Comparison of ENCODE assay signal across 11 cellular contexts in the genomic region with DNA sequence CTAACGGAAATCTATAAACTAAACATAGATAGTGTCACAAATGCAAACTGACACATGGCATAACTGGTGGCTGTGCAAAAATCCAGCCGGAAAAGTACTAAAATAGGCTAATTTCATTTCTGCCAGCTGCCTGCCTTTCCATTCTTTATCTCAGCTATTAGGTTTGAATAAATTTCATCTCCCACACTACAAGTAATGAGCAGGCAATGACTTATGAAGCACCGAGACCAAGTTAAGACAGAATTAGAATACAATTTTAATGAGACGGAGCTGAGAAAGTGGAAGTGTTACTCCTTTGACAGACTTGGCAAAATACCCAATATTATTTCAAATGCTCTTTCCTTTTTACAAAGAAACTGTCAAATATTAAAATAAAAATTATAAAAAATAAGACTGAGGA.
A peak's percentile ranks its signal among the peaks of the same experiment; 100 is the strongest.
DNase-seq lines count a peak whose midpoint lies in the region; ATAC-seq, FAIRE-seq and TF ChIP-seq lines count a peak whose summit lies in the region.
"Had no signal": no experiment of that assay in that cellular context is flagged by ENCODE, and none has a peak within 500 bp of the region (broad histone marks: within the 10 kb centered on the region; RNA-seq: fewer than 3 reads in every experiment).

No MANE protein-coding gene starts in this region.

- no peaks in the 10 kb centered on the region for H3K9me2 ChIP-seq in SU-DHL-6 (replicated peaks; ENCODE audit: insufficient read depth, low read length)
- no peaks in the 10 kb centered on the region for H3K9me2 ChIP-seq in MM.1S (replicated peaks; ENCODE audit: insufficient read depth, low read length)

- H3K4me3 ChIP-seq in SU-DHL-6 (ENCODE audit: insufficient read depth, low read length, poor library complexity, severe bottlenecking) (peak overlapping the region; percentile 35), HepG2 (replicated peaks in 1 of 3; ENCODE audit: insufficient read depth in 1 of 3, low read depth in 2 of 3, low read length in 3 of 3) (no peak overlapping the region), MM.1S (ENCODE audit: low read length) (no peak overlapping the region)
- H3K4me3 ChIP-seq: tibial artery had no signal

- peaks cover 6% of the 10 kb centered on the region; the same call in 1 of the 2 replicates for H3K79me2 ChIP-seq in SU-DHL-6 (ENCODE audit: insufficient read depth, low read length)
- no peaks in the 10 kb centered on the region for H3K79me2 ChIP-seq in HepG2 (ENCODE audit: insufficient read depth, low read length)
- H3K79me2 ChIP-seq in MM.1S (ENCODE audit: low read length): no peaks in the 10 kb centered on the region

- peak overlapping the region; percentile 95 for H3K4me2 ChIP-seq in SU-DHL-6 (ENCODE audit: low read depth, low read length, poor library complexity, severe bottlenecking)
- no peak overlapping the region for H3K4me2 ChIP-seq in HepG2 (ENCODE audit: low read depth, low read length)
- H3K4me2 ChIP-seq in MM.1S (ENCODE audit: low read depth, low read length): no peak overlapping the region

- peak; percentile 31 for FAIRE-seq in GM19239 (lab: Jason Lieb, UNC)
- FAIRE-seq in HepG2 (lab: Jason Lieb, UNC): no peak
- FAIRE-seq: astrocyte had no signal

- H3K9ac ChIP-seq in SU-DHL-6 (ENCODE audit: low read length): peak overlapping the region; percentile 56
- no peak overlapping the region for H3K9ac ChIP-seq in HepG2 (ENCODE audit: insufficient read depth, low read depth, low read length)
- H3K9ac ChIP-seq in MM.1S (ENCODE audit: low read length): no peak overlapping the region

- no peak for TF ChIP-seq CTCF in 22Rv1 (IDR thresholded peaks at IDR 0.05)
- TF ChIP-seq CTCF in SU-DHL-6 (IDR thresholded peaks at IDR 0.05; ENCODE audit: insufficient read depth, low read length, poor library complexity, severe bottlenecking): no peak
- no peak for TF ChIP-seq CTCF in HepG2 (CRISPR knock-in tag; IDR thresholded peaks at IDR 0.05)
- no peak for TF ChIP-seq CTCF in MM.1S (IDR thresholded peaks at IDR 0.05; ENCODE audit: low read length)

- DNase-seq in GM19239 (ENCODE audit: insufficient read length, low spot score): no peak
- no peak for DNase-seq in activated gamma-delta T cell (lab: John Stamatoyannopoulos, UW)
- DNase-seq in HepG2 (ENCODE audit: low spot score): no peak
- no peak for DNase-seq in MM.1S
- no peak for DNase-seq in HK-2 (ENCODE audit: unreplicated experiment)
- DNase-seq: NCI-H2171, tibial artery had no signal

- WGBS in HepG2 (ENCODE audit: low lambda C conversion rate): 36% methylated on average over 4 of the region's 4 CpGs

- H3F3A ChIP-seq in SU-DHL-6 (ENCODE audit: insufficient read depth): peaks cover 65% of the 10 kb centered on the region
- H3F3A ChIP-seq in MM.1S (ENCODE audit: insufficient read depth, low read length): no peaks in the 10 kb centered on the region

- H3K27ac ChIP-seq in 22Rv1: peak overlapping the region; percentile 82
- H3K27ac ChIP-seq in SU-DHL-6 (ENCODE audit: low read depth, low read length): peak overlapping the region; percentile 100
- H3K27ac ChIP-seq in HepG2 (ENCODE audit: extremely low read length, insufficient read depth, low read length): no peak overlapping the region
- no peak overlapping the region for H3K27ac ChIP-seq in MM.1S (ENCODE audit: low read length)
- H3K27ac ChIP-seq: tibial artery had no signal

- H2AFZ ChIP-seq in SU-DHL-6 (ENCODE audit: low read depth, low read length, severe bottlenecking) (no peak overlapping the region), HepG2 (ENCODE audit: low read length) (no peak overlapping the region), MM.1S (ENCODE audit: low read length) (no peak overlapping the region)

- no peak for TF ChIP-seq POLR2A in HepG2 (IDR thresholded peaks at IDR 0.05; ENCODE audit: insufficient read depth in 1 of 2, low read depth in 2 of 2, low read length in 2 of 2)

- peak; percentile 37 for ATAC-seq in HG03097 (IDR thresholded peaks at IDR 0.05; ENCODE audit: low FRiP score, unreplicated experiment)
- ATAC-seq in HepG2: no peak

- TF ChIP-seq RAD21 in HepG2 (CRISPR knock-in tag; IDR thresholded peaks at IDR 0.05): no peak

- BruUV-seq in HepG2 (replicated peaks; lab: Mats Ljungman, UMichigan): no TSS peak

- no peaks in the 10 kb centered on the region for H4K20me1 ChIP-seq in SU-DHL-6 (ENCODE audit: low read depth, low read length)
- H4K20me1 ChIP-seq in HepG2 (ENCODE audit: insufficient read depth, low read length): no peaks in the 10 kb centered on the region
- H4K20me1 ChIP-seq in MM.1S (ENCODE audit: insufficient read depth, low read length): no peaks in the 10 kb centered on the region

- POLR2A ChIA-PET in HepG2 (lab: Yijun Ruan, JAX): no interaction called here

- intact Hi-C loops in HepG2 (cut with micrococcal nuclease; ENCODE audit: unreplicated experiment): no loop called here

- no peaks in the 10 kb centered on the region for H3K4me1 ChIP-seq in HepG2 (ENCODE audit: insufficient read depth, low read length)
- no peaks in the 10 kb centered on the region for H3K4me1 ChIP-seq in MM.1S (ENCODE audit: low read length)
- H3K4me1 ChIP-seq: tibial artery had no signal

- TF ChIP-seq EP300 in HepG2 (IDR thresholded peaks at IDR 0.05; ENCODE audit: low read depth in 2 of 2, low read length in 2 of 2) (no peak), HepG2 (CRISPR knock-in tag; IDR thresholded peaks at IDR 0.05; ENCODE audit: borderline replicate concordance) (no peak)

- H3K27me3 ChIP-seq in SU-DHL-6 (ENCODE audit: low read length): no peaks in the 10 kb centered on the region
- H3K27me3 ChIP-seq in HepG2 (ENCODE audit: control insufficient read depth in 1 of 2, insufficient read depth in 2 of 2, low read length in 2 of 2): no peaks in the 10 kb centered on the region
- no peaks in the 10 kb centered on the region for H3K27me3 ChIP-seq in MM.1S (replicated peaks; ENCODE audit: insufficient read depth, low read length)
- H3K27me3 ChIP-seq: tibial artery had no signal

- in situ Hi-C loops in HepG2 (cut with HindIII; ENCODE audit: extremely low pct_ligation_motif_present, low pct_unique_long_range_greater_than_20kb): no loop called here

- H3K9me3 ChIP-seq in SU-DHL-6 (ENCODE audit: insufficient read depth, low read length) (no peaks in the 10 kb centered on the region), HepG2 (ENCODE audit: low read length) (no peaks in the 10 kb centered on the region), MM.1S (replicated peaks; ENCODE audit: insufficient read depth, low read length) (no peaks in the 10 kb centered on the region)
- H3K9me3 ChIP-seq: tibial artery had no signal

- H3K36me3 ChIP-seq in SU-DHL-6 (ENCODE audit: low read length) (no peaks in the 10 kb centered on the region), HepG2 (replicated peaks in 1 of 2; ENCODE audit: control insufficient read depth in 1 of 2, insufficient read depth in 2 of 2, low read length in 2 of 2) (no peaks in the 10 kb centered on the region), MM.1S (replicated peaks; ENCODE audit: insufficient read depth, low read length) (no peaks in the 10 kb centered on the region)
- H3K36me3 ChIP-seq: tibial artery had no signal

- CTCF ChIA-PET in HepG2 (lab: Yijun Ruan, JAX; ENCODE audit: low intra/inter-chr PET ratio, low total read pairs): no interaction called here

TF ChIP-seq in HepG2, 621 proteins besides CTCF, POLR2A, EP300 and RAD21 (continues in another document):
- no peak for TF ChIP-seq DDIT3 (CRISPR knock-in tag; IDR thresholded peaks at IDR 0.05)
- no peak for TF ChIP-seq DPF2 (CRISPR knock-in tag; IDR thresholded peaks at IDR 0.05; ENCODE audit: borderline replicate concordance, low read depth)
- no peak for TF ChIP-seq ZNF337 (CRISPR knock-in tag; IDR thresholded peaks at IDR 0.05; ENCODE audit: borderline replicate concordance, low read depth)
- TF ChIP-seq, protein P1, sequence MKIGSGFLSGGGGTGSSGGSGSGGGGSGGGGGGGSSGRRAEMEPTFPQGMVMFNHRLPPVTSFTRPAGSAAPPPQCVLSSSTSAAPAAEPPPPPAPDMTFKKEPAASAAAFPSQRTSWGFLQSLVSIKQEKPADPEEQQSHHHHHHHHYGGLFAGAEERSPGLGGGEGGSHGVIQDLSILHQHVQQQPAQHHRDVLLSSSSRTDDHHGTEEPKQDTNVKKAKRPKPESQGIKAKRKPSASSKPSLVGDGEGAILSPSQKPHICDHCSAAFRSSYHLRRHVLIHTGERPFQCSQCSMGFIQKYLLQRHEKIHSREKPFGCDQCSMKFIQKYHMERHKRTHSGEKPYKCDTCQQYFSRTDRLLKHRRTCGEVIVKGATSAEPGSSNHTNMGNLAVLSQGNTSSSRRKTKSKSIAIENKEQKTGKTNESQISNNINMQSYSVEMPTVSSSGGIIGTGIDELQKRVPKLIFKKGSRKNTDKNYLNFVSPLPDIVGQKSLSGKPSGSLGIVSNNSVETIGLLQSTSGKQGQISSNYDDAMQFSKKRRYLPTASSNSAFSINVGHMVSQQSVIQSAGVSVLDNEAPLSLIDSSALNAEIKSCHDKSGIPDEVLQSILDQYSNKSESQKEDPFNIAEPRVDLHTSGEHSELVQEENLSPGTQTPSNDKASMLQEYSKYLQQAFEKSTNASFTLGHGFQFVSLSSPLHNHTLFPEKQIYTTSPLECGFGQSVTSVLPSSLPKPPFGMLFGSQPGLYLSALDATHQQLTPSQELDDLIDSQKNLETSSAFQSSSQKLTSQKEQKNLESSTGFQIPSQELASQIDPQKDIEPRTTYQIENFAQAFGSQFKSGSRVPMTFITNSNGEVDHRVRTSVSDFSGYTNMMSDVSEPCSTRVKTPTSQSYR (CRISPR knock-in tag; IDR thresholded peaks at IDR 0.05; ENCODE audit: borderline replicate concordance): no peak
- TF ChIP-seq ZFP1 (CRISPR knock-in tag; IDR thresholded peaks at IDR 0.05): no peak
- TF ChIP-seq PCBP2 (optimal IDR thresholded peaks at IDR 0.05; ENCODE audit: low read depth, low read length, poor library complexity, severe bottlenecking): no peak
- TF ChIP-seq ZNF768 (CRISPR knock-in tag; IDR thresholded peaks at IDR 0.05): no peak
- no peak for TF ChIP-seq ZSCAN12 (CRISPR knock-in tag; IDR thresholded peaks at IDR 0.05)
- no peak for TF ChIP-seq ZNF552 (CRISPR knock-in tag; IDR thresholded peaks at IDR 0.05; ENCODE audit: borderline replicate concordance)

Comparison
In these comparisons a context has a peak if more than half of its experiments do, and no peak if none do; other contexts are left out.
1. H3K27ac ChIP-seq: peak in 22Rv1 (single experiment) and SU-DHL-6 (single experiment); none in HepG2 (single experiment) and MM.1S (single experiment).